Comparison of ENCODE assay signal across 1 cellular context in the genomic region with DNA sequence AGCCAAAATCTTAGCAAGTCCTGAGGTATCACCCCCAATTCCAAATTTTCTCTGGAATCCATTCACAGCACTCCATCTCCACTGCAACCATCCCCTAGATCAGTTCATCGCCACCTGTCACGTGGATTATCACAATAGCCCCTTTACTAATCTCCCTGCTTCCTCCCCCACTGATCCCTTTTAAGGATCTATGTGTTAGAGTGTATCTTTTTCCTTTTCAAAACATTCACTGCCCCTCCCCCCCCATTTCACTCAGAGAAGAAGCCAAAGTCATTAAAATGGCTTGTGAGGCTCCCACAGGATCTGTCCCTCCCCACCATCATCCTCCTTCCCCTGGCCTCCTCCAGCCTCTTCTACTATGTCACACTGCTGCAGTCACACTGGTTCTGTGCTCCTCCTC.
TF ChIP-seq lines count a peak whose summit lies in the region.

No MANE protein-coding gene starts in this region.

TF ChIP-seq in HepG2, 621 proteins besides CTCF, POLR2A, EP300 and RAD21:
- TF ChIP-seq, protein P1, sequence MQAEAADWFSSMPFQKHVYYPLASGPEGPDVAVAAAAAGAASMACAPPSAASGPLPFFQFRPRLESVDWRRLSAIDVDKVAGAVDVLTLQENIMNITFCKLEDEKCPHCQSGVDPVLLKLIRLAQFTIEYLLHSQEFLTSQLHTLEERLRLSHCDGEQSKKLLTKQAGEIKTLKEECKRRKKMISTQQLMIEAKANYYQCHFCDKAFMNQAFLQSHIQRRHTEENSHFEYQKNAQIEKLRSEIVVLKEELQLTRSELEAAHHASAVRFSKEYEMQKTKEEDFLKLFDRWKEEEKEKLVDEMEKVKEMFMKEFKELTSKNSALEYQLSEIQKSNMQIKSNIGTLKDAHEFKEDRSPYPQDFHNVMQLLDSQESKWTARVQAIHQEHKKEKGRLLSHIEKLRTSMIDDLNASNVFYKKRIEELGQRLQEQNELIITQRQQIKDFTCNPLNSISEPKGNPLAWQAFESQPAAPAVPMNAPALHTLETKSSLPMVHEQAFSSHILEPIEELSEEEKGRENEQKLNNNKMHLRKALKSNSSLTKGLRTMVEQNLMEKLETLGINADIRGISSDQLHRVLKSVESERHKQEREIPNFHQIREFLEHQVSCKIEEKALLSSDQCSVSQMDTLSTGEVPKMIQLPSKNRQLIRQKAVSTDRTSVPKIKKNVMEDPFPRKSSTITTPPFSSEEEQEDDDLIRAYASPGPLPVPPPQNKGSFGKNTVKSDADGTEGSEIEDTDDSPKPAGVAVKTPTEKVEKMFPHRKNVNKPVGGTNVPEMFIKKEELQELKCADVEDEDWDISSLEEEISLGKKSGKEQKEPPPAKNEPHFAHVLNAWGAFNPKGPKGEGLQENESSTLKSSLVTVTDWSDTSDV (CRISPR knock-in tag; IDR thresholded peaks at IDR 0.05): no peak
- 0 out of 2 replicates have a peak, but pooled peaks have one; percentile 37 for TF ChIP-seq ZNF75D (CRISPR knock-in tag; IDR thresholded peaks at IDR 0.05; ENCODE audit: borderline replicate concordance)
- no peak for TF ChIP-seq TAF15 (IDR thresholded peaks at IDR 0.05; ENCODE audit: low read depth, low read length, poor library complexity, severe bottlenecking)
